Comparison of ENCODE assay signal across 1 cellular context in genomic region chr15:67863442-67863987, GRCh38.
A peak's percentile ranks its signal among the peaks of the same experiment; 100 is the strongest.
TF ChIP-seq lines count a peak whose summit lies in the region.

No MANE protein-coding gene starts in this region.

TF ChIP-seq in IMR-90, 13 proteins besides CTCF, POLR2A, EP300 and RAD21:
- TF ChIP-seq USF2 (IDR thresholded peaks at IDR 0.05; ENCODE audit: low read depth, low read length) (no peak), ELK1 (IDR thresholded peaks at IDR 0.05; ENCODE audit: borderline replicate concordance, low read depth, low read length) (no peak), FOS (IDR thresholded peaks at IDR 0.05; ENCODE audit: low read depth, low read length) (no peak), CHD1 (IDR thresholded peaks at IDR 0.05; ENCODE audit: low read depth, low read length) (no peak), RFX5 (IDR thresholded peaks at IDR 0.05; ENCODE audit: low read depth, low read length) (no peak), SMC3 (IDR thresholded peaks at IDR 0.05; ENCODE audit: low read depth, low read length) (peak; percentile 98), MAFK (IDR thresholded peaks at IDR 0.05; ENCODE audit: low read depth, low read length) (no peak), BHLHE40 (IDR thresholded peaks at IDR 0.05; ENCODE audit: low read depth, low read length) (peak; percentile 87), MXI1 (IDR thresholded peaks at IDR 0.05; ENCODE audit: borderline replicate concordance, low read depth, low read length) (peak; percentile 88; the same call in 1 of the 2 replicates), NFE2L2 (IDR thresholded peaks at IDR 0.05; ENCODE audit: low read depth, low read length) (no peak), CEBPB (IDR thresholded peaks at IDR 0.05; ENCODE audit: low read depth, low read length) (no peak), MAZ (IDR thresholded peaks at IDR 0.05; ENCODE audit: borderline replicate concordance, low read depth, low read length) (peak; percentile 41; the same call in 1 of the 2 replicates)
